ENCODE assay signal across 14 cellular contexts in genomic region chr17:40103742-40104095, GRCh38. TPM values are rescaled to one million over a fixed set of nuclear protein-coding genes. Genes with fewer than 3 reads are reported as not detected.
DNase-seq lines count a peak whose midpoint lies in the region; ATAC-seq and TF ChIP-seq lines count a peak whose summit lies in the region.
"Had no signal": no experiment of that assay in that cellular context is flagged by ENCODE, and none has a peak within 500 bp of the region (broad histone marks: within the 10 kb centered on the region; RNA-seq: fewer than 3 reads in every experiment).

No MANE protein-coding gene starts in this region.

- in situ Hi-C loops in GM13976 (cut with MboI; ENCODE audit: low sequenced_read_pairs, unreplicated experiment): no loop called here

- no peaks in the 10 kb centered on the region for H3K9me3 Mint-ChIP-seq in activated CD8-positive, alpha-beta memory T cell treated with anti-CD3 and anti-CD28 coated beads, Interleukin-2, amount 10 ng/mL, durations not matched to agents 7 days and 5 days (ENCODE audit: low read depth)
- no peaks in the 10 kb centered on the region for H3K9me3 Mint-ChIP-seq in activated naive CD8-positive, alpha-beta T cell treated with anti-CD3 and anti-CD28 coated beads for 36 hours
- H3K9me3 Mint-ChIP-seq in mesothelial cell of epicardium: no peaks in the 10 kb centered on the region
- H3K9me3 Mint-ChIP-seq: HFFc6 had no signal

- peaks cover 23 to 74% of the 10 kb centered on the region in 2 donors for H3K4me1 ChIP-seq in thoracic aorta (ENCODE audit: control insufficient read depth in 1 of 2, low read depth in 2 of 2)

- ATAC-seq in activated CD8-positive, alpha-beta memory T cell treated with anti-CD3 and anti-CD28 coated beads, Interleukin-2, amount 10 ng/mL, durations not matched to agents 7 days and 5 days: no peak
- ATAC-seq in thoracic aorta (ENCODE audit: insufficient number of reproducible peaks, low FRiP score, low read depth): no peak
- ATAC-seq: activated naive CD4-positive, alpha-beta T cell treated with anti-CD3 and anti-CD28 coated beads, Interleukin-2, amount 50 U/mL, for 72 hours had no signal

- no peaks in the 10 kb centered on the region for H3K27me3 ChIP-seq in thoracic aorta (replicated peaks; ENCODE audit: insufficient read depth)

- H3K4me3 ChIP-seq in thoracic aorta (no peak overlapping the region), foreskin fibroblast (ENCODE audit: low read depth in 1 of 2, low read length in 2 of 2) (no peak overlapping the region)

- no peaks in the 10 kb centered on the region for H3K9me3 ChIP-seq in thoracic aorta

- no peaks in the 10 kb centered on the region for H3K36me3 ChIP-seq in thoracic aorta

- CTCF ChIA-PET in activated CD8-positive, alpha-beta memory T cell treated with anti-CD3 and anti-CD28 coated beads, Interleukin-2, amount 10 ng/mL, durations not matched to agents 7 days and 5 days (lab: Charles Lee): interaction anchor here (0.9 to 9.5 kb wide), 6 partner anchors 9 to 41 kb away, joined by 3 to 164 read pairs (median 3); partner anchors contain the start of gene THRA

- H3K27ac ChIP-seq in thoracic aorta: peak overlapping the region; percentile 14 to 88

- H3K4me3 Mint-ChIP-seq in activated CD8-positive, alpha-beta memory T cell treated with anti-CD3 and anti-CD28 coated beads, Interleukin-2, amount 10 ng/mL, durations not matched to agents 7 days and 5 days: no peak overlapping the region
- no peak overlapping the region for H3K4me3 Mint-ChIP-seq in activated naive CD8-positive, alpha-beta T cell treated with anti-CD3 and anti-CD28 coated beads for 36 hours
- H3K4me3 Mint-ChIP-seq in mesothelial cell of epicardium: no peak overlapping the region
- H3K4me3 Mint-ChIP-seq: HFFc6 had no signal

- peak overlapping the region; percentile 38 for H3K27ac Mint-ChIP-seq in activated CD8-positive, alpha-beta memory T cell treated with anti-CD3 and anti-CD28 coated beads, Interleukin-2, amount 10 ng/mL, durations not matched to agents 7 days and 5 days
- H3K27ac Mint-ChIP-seq in activated naive CD8-positive, alpha-beta T cell treated with anti-CD3 and anti-CD28 coated beads for 36 hours: peak overlapping the region; percentile 64
- H3K27ac Mint-ChIP-seq in mesothelial cell of epicardium: peak overlapping the region; percentile 26
- H3K27ac Mint-ChIP-seq: activated naive CD4-positive, alpha-beta T cell treated with anti-CD3 and anti-CD28 coated beads, Interleukin-2, amount 50 U/mL, for 72 hours; HFFc6 had no signal

- peaks cover 87% of the 10 kb centered on the region for H3K4me1 Mint-ChIP-seq in activated CD8-positive, alpha-beta memory T cell treated with anti-CD3 and anti-CD28 coated beads, Interleukin-2, amount 10 ng/mL, durations not matched to agents 7 days and 5 days
- H3K4me1 Mint-ChIP-seq in activated naive CD8-positive, alpha-beta T cell treated with anti-CD3 and anti-CD28 coated beads for 36 hours: peaks cover 84% of the 10 kb centered on the region
- peaks cover 70% of the 10 kb centered on the region for H3K4me1 Mint-ChIP-seq in mesothelial cell of epicardium

- no peak for TF ChIP-seq CTCF in mesothelial cell of epicardium (IDR thresholded peaks at IDR 0.05; ENCODE audit: unreplicated experiment)
- TF ChIP-seq CTCF in thoracic aorta (IDR thresholded peaks at IDR 0.05): no peak
- TF ChIP-seq CTCF in foreskin fibroblast (IDR thresholded peaks at IDR 0.05; ENCODE audit: low read depth, low read length): no peak
- TF ChIP-seq CTCF in GM13976 (IDR thresholded peaks at IDR 0.05; ENCODE audit: borderline replicate concordance, control extremely low read depth, extremely low read depth, insufficient read depth, missing control alignments): no peak

- no peak for DNase-seq in activated CD8-positive, alpha-beta memory T cell treated with anti-CD3 and anti-CD28 coated beads, Interleukin-2, amount 10 ng/mL, durations not matched to agents 7 days and 5 days
- no peak for DNase-seq in activated CD8-positive, alpha-beta memory T cell treated with anti-CD3 and anti-CD28 coated beads for 24 hours
- no peak for DNase-seq in activated naive CD8-positive, alpha-beta T cell treated with anti-CD3 and anti-CD28 coated beads for 36 hours
- DNase-seq in mesothelial cell of epicardium (ENCODE audit: low spot score in 2 of 2, unreplicated experiment in 2 of 2): no peak
- DNase-seq in thoracic aorta (ENCODE audit: low spot score): no peak
- DNase-seq in foreskin fibroblast: no peak
- no peak for DNase-seq in NCI-H2081 treated with DMSO at 0.1 percent for 48 hours (lab: John Stamatoyannopoulos, UW)
- no peak for DNase-seq in GM13976 (ENCODE audit: low spot score)
- DNase-seq: GF-D8; HFFc6; kidney; NCI-H1105 treated with DMSO at 0.1 percent for 48 hours; stimulated activated naive CD4-positive, alpha-beta T cell treated with Interleukin-2 at 50 U/mL for 16 hours had no signal

- H3K27me3 Mint-ChIP-seq in activated CD8-positive, alpha-beta memory T cell treated with anti-CD3 and anti-CD28 coated beads, Interleukin-2, amount 10 ng/mL, durations not matched to agents 7 days and 5 days: no peaks in the 10 kb centered on the region
- H3K27me3 Mint-ChIP-seq in activated naive CD8-positive, alpha-beta T cell treated with anti-CD3 and anti-CD28 coated beads for 36 hours: no peaks in the 10 kb centered on the region
- H3K27me3 Mint-ChIP-seq in mesothelial cell of epicardium (ENCODE audit: low read depth): no peaks in the 10 kb centered on the region

- H3K36me3 Mint-ChIP-seq in activated CD8-positive, alpha-beta memory T cell treated with anti-CD3 and anti-CD28 coated beads, Interleukin-2, amount 10 ng/mL, durations not matched to agents 7 days and 5 days: no peaks in the 10 kb centered on the region
- peaks cover 3% of the 10 kb centered on the region for H3K36me3 Mint-ChIP-seq in activated naive CD8-positive, alpha-beta T cell treated with anti-CD3 and anti-CD28 coated beads for 36 hours
- H3K36me3 Mint-ChIP-seq in mesothelial cell of epicardium: no peaks in the 10 kb centered on the region

RNA-seq across cellular contexts. Expression of gene NR1D1, which starts 3.3 kb away (rescaled TPM):
- total RNA-seq in activated CD8-positive, alpha-beta memory T cell treated with anti-CD3 and anti-CD28 coated beads, Interleukin-2, amount 10 ng/mL, durations not matched to agents 7 days and 5 days: 1 to 10 TPM; 3.3 to 4.8 TPM
- 1 to 10 TPM; 4.8 to 5.8 TPM for total RNA-seq in activated naive CD8-positive, alpha-beta T cell treated with anti-CD3 and anti-CD28 coated beads for 36 hours
- total RNA-seq in mesothelial cell of epicardium: 2.4 to 2.6 TPM (median 2.6 TPM) in 3 replicates
- 10 to 100 TPM; 10.3 to 29.1 TPM for total RNA-seq in thoracic aorta

RNA-seq across cellular contexts. Expression of gene MSL1, which starts 18.1 kb away (rescaled TPM):
- total RNA-seq in activated CD8-positive, alpha-beta memory T cell treated with anti-CD3 and anti-CD28 coated beads, Interleukin-2, amount 10 ng/mL, durations not matched to agents 7 days and 5 days: 10 to 100 TPM; 91.4 to 94.7 TPM
- total RNA-seq in activated naive CD8-positive, alpha-beta T cell treated with anti-CD3 and anti-CD28 coated beads for 36 hours: 10 to 100 TPM; 62.7 to 66.7 TPM
- 132 to 139 TPM (median 135 TPM) in 3 replicates for total RNA-seq in mesothelial cell of epicardium
- total RNA-seq in thoracic aorta: 100 to 1,000 TPM in 1 of 2 donors, 10 to 100 TPM in 1; 69.3 to 107 TPM

RNA-seq across cellular contexts. Expression of gene CASC3, which starts 36.6 kb away (rescaled TPM):
- 10 to 100 TPM; 89.8 to 90.5 TPM for total RNA-seq in activated CD8-positive, alpha-beta memory T cell treated with anti-CD3 and anti-CD28 coated beads, Interleukin-2, amount 10 ng/mL, durations not matched to agents 7 days and 5 days
- total RNA-seq in activated naive CD8-positive, alpha-beta T cell treated with anti-CD3 and anti-CD28 coated beads for 36 hours: 10 to 100 TPM; 74.5 to 77.0 TPM
- total RNA-seq in mesothelial cell of epicardium (103 to 107 TPM (median 107 TPM) in 3 replicates), thoracic aorta (100 to 1,000 TPM in 1 of 2 donors, 10 to 100 TPM in 1; 81.8 to 108 TPM)

RNA-seq across cellular contexts. Expression of gene THRA, which starts 41.0 kb away (rescaled TPM):
- 1 to 10 TPM; 5.9 to 8.3 TPM for total RNA-seq in activated CD8-positive, alpha-beta memory T cell treated with anti-CD3 and anti-CD28 coated beads, Interleukin-2, amount 10 ng/mL, durations not matched to agents 7 days and 5 days
- 10 to 100 TPM; 11.4 to 12.1 TPM for total RNA-seq in activated naive CD8-positive, alpha-beta T cell treated with anti-CD3 and anti-CD28 coated beads for 36 hours
- total RNA-seq in mesothelial cell of epicardium (42.4 to 44.3 TPM (median 43.6 TPM) in 3 replicates), thoracic aorta (10 to 100 TPM; 64.8 to 75.0 TPM)

RNA-seq across cellular contexts. Expression of gene MED24, which starts 49.5 kb away (rescaled TPM):
- 100 to 1,000 TPM in 1 of 2 experiments, 10 to 100 TPM in 1; 98.0 to 107 TPM for total RNA-seq in activated CD8-positive, alpha-beta memory T cell treated with anti-CD3 and anti-CD28 coated beads, Interleukin-2, amount 10 ng/mL, durations not matched to agents 7 days and 5 days
- total RNA-seq in activated naive CD8-positive, alpha-beta T cell treated with anti-CD3 and anti-CD28 coated beads for 36 hours: 100 to 1,000 TPM; 103 to 107 TPM
- total RNA-seq in mesothelial cell of epicardium (125 to 131 TPM (median 130 TPM) in 3 replicates), thoracic aorta (10 to 100 TPM; 72.0 to 82.9 TPM)
